ENCODE assay signal across 1 cellular context in the genomic region with DNA sequence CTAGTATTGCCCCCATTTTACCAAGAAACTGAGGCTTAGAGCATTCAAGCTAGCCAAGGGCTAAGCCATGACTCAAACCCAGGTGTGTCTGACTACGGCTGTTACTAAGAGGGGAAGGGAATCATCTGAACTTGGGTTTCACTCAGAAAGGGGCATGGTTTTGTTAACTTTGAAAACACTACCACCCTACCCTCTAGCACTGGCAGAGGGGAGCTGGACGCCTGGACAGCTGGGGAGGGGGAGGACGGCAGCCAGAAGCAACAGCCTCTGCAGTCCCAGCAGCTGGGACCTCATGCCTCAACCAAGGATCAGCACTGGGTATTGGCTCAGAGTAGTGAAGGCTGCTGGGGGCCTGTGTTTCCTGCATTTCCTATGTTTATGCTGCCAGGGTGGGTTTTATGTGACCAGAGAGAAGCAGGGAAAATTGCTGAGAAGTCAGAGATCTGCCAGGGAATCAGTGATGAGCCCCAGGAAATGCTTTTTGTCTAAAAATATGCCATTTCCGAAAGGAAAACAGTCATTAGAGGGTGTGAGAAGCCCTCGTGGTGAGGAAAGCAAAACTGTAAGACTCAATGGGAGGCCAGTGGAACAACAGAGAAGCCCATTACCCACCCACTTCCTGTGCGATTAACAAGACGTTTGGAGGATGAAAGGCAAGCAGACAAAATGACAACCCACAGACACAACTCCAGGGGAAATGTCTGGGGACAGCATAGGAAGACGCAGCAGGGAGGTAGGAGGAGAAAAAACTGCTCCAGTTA.
TF ChIP-seq lines count a peak whose summit lies in the region.

No MANE protein-coding gene starts in this region.

TF ChIP-seq in GM23338, 12 proteins besides CTCF, POLR2A, EP300 and RAD21 (continued from another document):
- TF ChIP-seq, protein P1, sequence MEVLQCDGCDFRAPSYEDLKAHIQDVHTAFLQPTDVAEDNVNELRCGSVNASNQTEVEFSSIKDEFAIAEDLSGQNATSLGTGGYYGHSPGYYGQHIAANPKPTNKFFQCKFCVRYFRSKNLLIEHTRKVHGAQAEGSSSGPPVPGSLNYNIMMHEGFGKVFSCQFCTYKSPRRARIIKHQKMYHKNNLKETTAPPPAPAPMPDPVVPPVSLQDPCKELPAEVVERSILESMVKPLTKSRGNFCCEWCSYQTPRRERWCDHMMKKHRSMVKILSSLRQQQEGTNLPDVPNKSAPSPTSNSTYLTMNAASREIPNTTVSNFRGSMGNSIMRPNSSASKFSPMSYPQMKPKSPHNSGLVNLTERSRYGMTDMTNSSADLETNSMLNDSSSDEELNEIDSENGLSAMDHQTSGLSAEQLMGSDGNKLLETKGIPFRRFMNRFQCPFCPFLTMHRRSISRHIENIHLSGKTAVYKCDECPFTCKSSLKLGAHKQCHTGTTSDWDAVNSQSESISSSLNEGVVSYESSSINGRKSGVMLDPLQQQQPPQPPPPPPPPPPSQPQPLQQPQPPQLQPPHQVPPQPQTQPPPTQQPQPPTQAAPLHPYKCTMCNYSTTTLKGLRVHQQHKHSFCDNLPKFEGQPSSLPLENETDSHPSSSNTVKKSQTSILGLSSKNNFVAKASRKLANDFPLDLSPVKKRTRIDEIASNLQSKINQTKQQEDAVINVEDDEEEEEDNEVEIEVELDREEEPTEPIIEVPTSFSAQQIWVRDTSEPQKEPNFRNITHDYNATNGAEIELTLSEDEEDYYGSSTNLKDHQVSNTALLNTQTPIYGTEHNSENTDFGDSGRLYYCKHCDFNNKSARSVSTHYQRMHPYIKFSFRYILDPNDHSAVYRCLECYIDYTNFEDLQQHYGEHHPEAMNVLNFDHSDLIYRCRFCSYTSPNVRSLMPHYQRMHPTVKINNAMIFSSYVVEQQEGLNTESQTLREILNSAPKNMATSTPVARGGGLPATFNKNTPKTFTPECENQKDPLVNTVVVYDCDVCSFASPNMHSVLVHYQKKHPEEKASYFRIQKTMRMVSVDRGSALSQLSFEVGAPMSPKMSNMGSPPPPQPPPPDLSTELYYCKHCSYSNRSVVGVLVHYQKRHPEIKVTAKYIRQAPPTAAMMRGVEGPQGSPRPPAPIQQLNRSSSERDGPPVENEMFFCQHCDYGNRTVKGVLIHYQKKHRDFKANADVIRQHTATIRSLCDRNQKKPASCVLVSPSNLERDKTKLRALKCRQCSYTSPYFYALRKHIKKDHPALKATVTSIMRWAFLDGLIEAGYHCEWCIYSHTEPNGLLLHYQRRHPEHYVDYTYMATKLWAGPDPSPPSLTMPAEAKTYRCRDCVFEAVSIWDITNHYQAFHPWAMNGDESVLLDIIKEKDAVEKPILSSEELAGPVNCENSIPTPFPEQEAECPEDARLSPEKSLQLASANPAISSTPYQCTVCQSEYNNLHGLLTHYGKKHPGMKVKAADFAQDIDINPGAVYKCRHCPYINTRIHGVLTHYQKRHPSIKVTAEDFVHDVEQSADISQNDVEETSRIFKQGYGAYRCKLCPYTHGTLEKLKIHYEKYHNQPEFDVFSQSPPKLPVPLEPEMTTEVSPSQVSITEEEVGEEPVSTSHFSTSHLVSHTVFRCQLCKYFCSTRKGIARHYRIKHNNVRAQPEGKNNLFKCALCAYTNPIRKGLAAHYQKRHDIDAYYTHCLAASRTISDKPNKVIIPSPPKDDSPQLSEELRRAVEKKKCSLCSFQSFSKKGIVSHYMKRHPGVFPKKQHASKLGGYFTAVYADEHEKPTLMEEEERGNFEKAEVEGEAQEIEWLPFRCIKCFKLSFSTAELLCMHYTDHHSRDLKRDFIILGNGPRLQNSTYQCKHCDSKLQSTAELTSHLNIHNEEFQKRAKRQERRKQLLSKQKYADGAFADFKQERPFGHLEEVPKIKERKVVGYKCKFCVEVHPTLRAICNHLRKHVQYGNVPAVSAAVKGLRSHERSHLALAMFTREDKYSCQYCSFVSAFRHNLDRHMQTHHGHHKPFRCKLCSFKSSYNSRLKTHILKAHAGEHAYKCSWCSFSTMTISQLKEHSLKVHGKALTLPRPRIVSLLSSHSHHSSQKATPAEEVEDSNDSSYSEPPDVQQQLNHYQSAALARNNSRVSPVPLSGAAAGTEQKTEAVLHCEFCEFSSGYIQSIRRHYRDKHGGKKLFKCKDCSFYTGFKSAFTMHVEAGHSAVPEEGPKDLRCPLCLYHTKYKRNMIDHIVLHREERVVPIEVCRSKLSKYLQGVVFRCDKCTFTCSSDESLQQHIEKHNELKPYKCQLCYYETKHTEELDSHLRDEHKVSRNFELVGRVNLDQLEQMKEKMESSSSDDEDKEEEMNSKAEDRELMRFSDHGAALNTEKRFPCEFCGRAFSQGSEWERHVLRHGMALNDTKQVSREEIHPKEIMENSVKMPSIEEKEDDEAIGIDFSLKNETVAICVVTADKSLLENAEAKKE (CRISPR knock-in tag; IDR thresholded peaks at IDR 0.05): no peak
- TF ChIP-seq EZH2phosphoT487 (IDR thresholded peaks at IDR 0.05; ENCODE audit: unreplicated experiment): no peak
